ENCODE assay signal across 1 cellular context in genomic region chr12:31845613-31846321, GRCh38.
TF ChIP-seq lines count a peak whose summit lies in the region.

No MANE protein-coding gene starts in this region.

TF ChIP-seq in HepG2, 621 proteins besides CTCF, POLR2A, EP300 and RAD21 (continued from another document and continues in another):
- no peak for TF ChIP-seq ZNF841 (CRISPR knock-in tag; IDR thresholded peaks at IDR 0.05; ENCODE audit: borderline replicate concordance)
- TF ChIP-seq ATF2 (CRISPR knock-in tag; IDR thresholded peaks at IDR 0.05), result no peak
- peak; percentile 58; the same call in 1 of the 2 replicates for TF ChIP-seq ZNF317 (CRISPR knock-in tag; IDR thresholded peaks at IDR 0.05)
- TF ChIP-seq KIAA2018 (CRISPR knock-in tag; IDR thresholded peaks at IDR 0.05; ENCODE audit: borderline replicate concordance), result no peak
- TF ChIP-seq ZNF691 (CRISPR knock-in tag; IDR thresholded peaks at IDR 0.05; ENCODE audit: borderline replicate concordance, low read depth), result no peak
- TF ChIP-seq NR3C1 (CRISPR knock-in tag; IDR thresholded peaks at IDR 0.05), result no peak
- no peak for TF ChIP-seq ZC3H4 (CRISPR knock-in tag; IDR thresholded peaks at IDR 0.05; ENCODE audit: borderline replicate concordance)
- peak; percentile 74; the same call in 1 of the 2 replicates for TF ChIP-seq ZGPAT (CRISPR knock-in tag; IDR thresholded peaks at IDR 0.05)
- TF ChIP-seq ZBTB26 (CRISPR knock-in tag; IDR thresholded peaks at IDR 0.05; ENCODE audit: borderline replicate concordance), result no peak
- no peak for TF ChIP-seq ZNF615 (CRISPR knock-in tag; IDR thresholded peaks at IDR 0.05; ENCODE audit: borderline replicate concordance)
- peak in 1 of 2 experiments; percentile 72; a peak in 2 of 4 replicates for TF ChIP-seq REST (IDR thresholded peaks at IDR 0.05; ENCODE audit: borderline replicate concordance in 1 of 2, low read depth in 1 of 2, low read length in 2 of 2)
- no peak for TF ChIP-seq ZNF674 (CRISPR knock-in tag; IDR thresholded peaks at IDR 0.05; ENCODE audit: low read depth)
- TF ChIP-seq ZNF790 (CRISPR knock-in tag; IDR thresholded peaks at IDR 0.05; ENCODE audit: borderline replicate concordance), result no peak
- no peak for TF ChIP-seq ZNF280B (CRISPR knock-in tag; IDR thresholded peaks at IDR 0.05; ENCODE audit: borderline replicate concordance)
- TF ChIP-seq SIX4 (CRISPR knock-in tag; IDR thresholded peaks at IDR 0.05), result 0 out of 2 replicates have a peak, but pooled peaks have one; percentile 53
- TF ChIP-seq MEIS1 (CRISPR knock-in tag; IDR thresholded peaks at IDR 0.05; ENCODE audit: borderline replicate concordance), result no peak
- peak; percentile 79 for TF ChIP-seq CREM (IDR thresholded peaks at IDR 0.05)
- TF ChIP-seq CREM (CRISPR knock-in tag; IDR thresholded peaks at IDR 0.05), result no peak
- TF ChIP-seq ZNF382 (CRISPR knock-in tag; IDR thresholded peaks at IDR 0.05; ENCODE audit: borderline replicate concordance), result no peak
- TF ChIP-seq KDM3A (CRISPR knock-in tag; IDR thresholded peaks at IDR 0.05; ENCODE audit: low read depth), result no peak; the same call in 1 of the 2 replicates
- TF ChIP-seq ZBTB39 (CRISPR knock-in tag; IDR thresholded peaks at IDR 0.05), result no peak
- peak; percentile 79; the same call in 1 of the 2 replicates for TF ChIP-seq MBD4 (IDR thresholded peaks at IDR 0.05; ENCODE audit: borderline replicate concordance, low read length)
- no peak for TF ChIP-seq ZNF616 (CRISPR knock-in tag; IDR thresholded peaks at IDR 0.05; ENCODE audit: low read depth)
- TF ChIP-seq HOMEZ (CRISPR knock-in tag; IDR thresholded peaks at IDR 0.05; ENCODE audit: low read depth), result no peak
- TF ChIP-seq ZBTB44 (CRISPR knock-in tag; IDR thresholded peaks at IDR 0.05), result no peak
- no peak for TF ChIP-seq SRSF4 (IDR thresholded peaks at IDR 0.05; ENCODE audit: low read depth, low read length, poor library complexity, severe bottlenecking)
- no peak for TF ChIP-seq XBP1 (CRISPR knock-in tag; IDR thresholded peaks at IDR 0.05)
- no peak for TF ChIP-seq ZNF234 (CRISPR knock-in tag; conservative IDR thresholded peaks at IDR 0.05)
- no peak for TF ChIP-seq MTF2 (CRISPR knock-in tag; IDR thresholded peaks at IDR 0.05; ENCODE audit: borderline replicate concordance)
